ENCODE assay signal across 25 cellular contexts in genomic region chr1:226987179-226987536, GRCh38. TPM values are rescaled to one million over a fixed set of nuclear protein-coding genes. Genes with fewer than 3 reads are reported as not detected.
DNase-seq lines count a peak whose midpoint lies in the region; ATAC-seq, FAIRE-seq and TF ChIP-seq lines count a peak whose summit lies in the region.
"Had no signal": no experiment of that assay in that cellular context is flagged by ENCODE, and none has a peak within 500 bp of the region (broad histone marks: within the 10 kb centered on the region; RNA-seq: fewer than 3 reads in every experiment).

No MANE protein-coding gene starts in this region.

- no peak overlapping the region for H4K5ac ChIP-seq in H1 (ENCODE audit: insufficient read length, low read depth, low read length)

- H3K27me3 ChIP-seq in H1 (replicated peaks in 1 of 4; ENCODE audit: control insufficient read depth in 3 of 4, extremely low read depth in 1 of 4, insufficient read depth in 3 of 4, low read length in 3 of 4) (no peaks in the 10 kb centered on the region), neutrophil (no peaks in the 10 kb centered on the region), transverse colon (no peaks in the 10 kb centered on the region), body of pancreas (no peaks in the 10 kb centered on the region)
- H3K27me3 ChIP-seq: BLaER1, hepatocyte had no signal

- H3K23ac ChIP-seq in H1 (ENCODE audit: insufficient read length), result no peak overlapping the region

- H3K36me3 ChIP-seq in H1 (ENCODE audit: control insufficient read depth in 2 of 4, insufficient read depth in 4 of 4, low read length in 3 of 4) (peaks cover 0 to 12% (median 7%) of the 10 kb centered on the region in 4 experiments; a peak in 6 of 8 replicates), neutrophil (peaks cover 52% of the 10 kb centered on the region), transverse colon (peaks cover 0 to 6% (median 0%) of the 10 kb centered on the region in 4 donors), body of pancreas (replicated peaks in 1 of 2; ENCODE audit: insufficient read depth in 1 of 2, low read depth in 2 of 2) (peaks cover 16 to 22% of the 10 kb centered on the region in 2 donors)

- CTCF ChIA-PET in H1 (lab: Charles Lee; ENCODE audit: partially characterized antibody), result interaction anchor here (0.6 to 1.6 kb wide), 2 partner anchors 75 to 459 kb away, joined by 4 read pairs; no protein-coding TSS in a partner anchor

- no peak overlapping the region for H2AFZ ChIP-seq in H1 (ENCODE audit: low read length)
- H2AFZ ChIP-seq: GM23248, hepatocyte had no signal

- no peaks in the 10 kb centered on the region for H3K79me1 ChIP-seq in H1 (ENCODE audit: low read depth, low read length)

- ATAC-seq in Right ventricle myocardium superior (ENCODE audit: poor library complexity), result no peak
- ATAC-seq in left cardiac atrium, result no peak
- no peak for ATAC-seq in body of pancreas
- no peak for ATAC-seq in sciatic nerve

- TF ChIP-seq EP300 in H1 (IDR thresholded peaks at IDR 0.05; ENCODE audit: borderline replicate concordance in 1 of 2, low read depth in 2 of 2, low read length in 2 of 2), result no peak
- TF ChIP-seq EP300 in transverse colon (IDR thresholded peaks at IDR 0.05; ENCODE audit: low read depth), result no peak

- H3K79me2 ChIP-seq in H1 (ENCODE audit: control insufficient read depth in 1 of 2, insufficient read depth in 2 of 2, low read length in 2 of 2), result no peaks in the 10 kb centered on the region
- H3K79me2 ChIP-seq: hepatocyte had no signal

- no peak overlapping the region for H4K91ac ChIP-seq in H1 (replicated peaks; ENCODE audit: insufficient read length, low read length)

- no peak overlapping the region for H2BK12ac ChIP-seq in H1 (ENCODE audit: low read depth, low read length)

- H4K8ac ChIP-seq in H1 (ENCODE audit: extremely low read depth, insufficient read depth, low read length), result no peak overlapping the region

- no peak for TF ChIP-seq POLR2A in H1 (IDR thresholded peaks at IDR 0.05; ENCODE audit: control extremely low read depth in 1 of 2, low read depth in 2 of 2, low read length in 2 of 2)
- TF ChIP-seq POLR2A in transverse colon (IDR thresholded peaks at IDR 0.05), result no peak
- no peak for TF ChIP-seq POLR2A in body of pancreas (IDR thresholded peaks at IDR 0.05)

- no peak overlapping the region for H3K56ac ChIP-seq in H1 (replicated peaks; ENCODE audit: insufficient read length, low read depth, low read length)

- H3K23me2 ChIP-seq in H1 (ENCODE audit: low read depth, low read length), result no peaks in the 10 kb centered on the region

- no peak overlapping the region for H3K9ac ChIP-seq in H1 (replicated peaks in 1 of 4; ENCODE audit: extremely low read depth in 1 of 4, low read depth in 3 of 4, low read length in 3 of 4)
- H3K9ac ChIP-seq: BLaER1, GM23248 had no signal

- intact Hi-C loops in Right ventricle myocardium superior (cut with DNase I) (no loop called here), left cardiac atrium (cut with DNase I) (loop anchor here in 1 of 2 donors (5.0 kb wide), 1 partner anchor 70 kb away; no protein-coding TSS in a partner anchor), transverse colon (cut with DNase I; ENCODE audit: low total_unique reads) (no loop called here), body of pancreas (cut with DNase I) (no loop called here), sciatic nerve (cut with DNase I) (no loop called here)

- no peak overlapping the region for H3K4me2 ChIP-seq in H1 (ENCODE audit: insufficient read depth in 1 of 2, low read depth in 2 of 2, low read length in 2 of 2)
- H3K4me2 ChIP-seq: BLaER1 had no signal

- peaks cover 2% of the 10 kb centered on the region in 2 experiments for H4K20me1 ChIP-seq in H1 (replicated peaks in 1 of 2; ENCODE audit: control insufficient read depth in 1 of 2, insufficient read depth in 2 of 2, low read length in 2 of 2)
- H4K20me1 ChIP-seq: BLaER1 had no signal

- no peak overlapping the region for H2BK20ac ChIP-seq in H1 (ENCODE audit: low read length)

- H3K4me3 ChIP-seq in H1 (ENCODE audit: extremely low read depth in 1 of 4, insufficient read depth in 2 of 4, low read depth in 3 of 4, low read length in 4 of 4), result no peak overlapping the region
- no peak overlapping the region for H3K4me3 ChIP-seq in neutrophil (ENCODE audit: low read depth in 1 of 2, low read length in 1 of 2)
- no peak overlapping the region for H3K4me3 ChIP-seq in transverse colon
- no peak overlapping the region for H3K4me3 ChIP-seq in body of pancreas
- H3K4me3 ChIP-seq: BLaER1, GM23248, hepatocyte, lung had no signal

- TF ChIP-seq CTCF in H1 (IDR thresholded peaks at IDR 0.05; ENCODE audit: control extremely low read depth in 1 of 3, insufficient read depth in 1 of 3, low read depth in 1 of 3, low read length in 3 of 3) (no peak), neutrophil (IDR thresholded peaks at IDR 0.05) (no peak), transverse colon (IDR thresholded peaks at IDR 0.05) (no peak), body of pancreas (IDR thresholded peaks at IDR 0.05) (no peak)

- no peak overlapping the region for H3K4ac ChIP-seq in H1 (replicated peaks; ENCODE audit: insufficient read length, low read depth, low read length)

- no peaks in the 10 kb centered on the region for H3K9me3 ChIP-seq in H1 (ENCODE audit: insufficient read depth in 2 of 2, low read depth in 1 of 2, low read length in 1 of 2)
- no peaks in the 10 kb centered on the region for H3K9me3 ChIP-seq in neutrophil
- H3K9me3 ChIP-seq in transverse colon, result no peaks in the 10 kb centered on the region
- no peaks in the 10 kb centered on the region for H3K9me3 ChIP-seq in body of pancreas
- H3K9me3 ChIP-seq: BLaER1 had no signal

- in situ Hi-C loops in transverse colon (cut with MboI; ENCODE audit: low pct_ligation_motif_present in 1 of 4, low pct_unique_long_range_greater_than_20kb in 1 of 4, low sequenced_read_pairs in 3 of 4), result no loop called here

- FAIRE-seq in H1 (lab: Jason Lieb, UNC), result no peak
- FAIRE-seq: endothelial cell of umbilical vein, GM12892, GM19239, urothelium cell line had no signal

- no peak overlapping the region for H2BK120ac ChIP-seq in H1 (replicated peaks; ENCODE audit: low read depth, low read length)

- 84% methylated on average over 8 of the region's 8 CpGs; no CpG with 5 or more reads in 1 of the 2 experiments for WGBS in H1 (ENCODE audit: extremely low coverage in 1 of 2, insufficient coverage in 1 of 2, insufficient read length in 1 of 2, insufficient replicate concordance in 2 of 2, low coverage in 1 of 2, low lambda C conversion rate in 2 of 2, missing lambda C conversion rate in 1 of 2), 2 experiments
- 67 to 80% methylated on average over 1 to 8 of the region's 8 CpGs for WGBS in transverse colon (ENCODE audit: low coverage in 1 of 2), 2 donors
- 78 to 90% methylated on average over 8 of the region's 8 CpGs for WGBS in body of pancreas, 2 donors

- POLR2A ChIA-PET in H1 (lab: Charles Lee; ENCODE audit: partially characterized antibody), result no interaction called here

- H3K27ac ChIP-seq in H1 (ENCODE audit: low read depth, low read length) (no peak overlapping the region), neutrophil (peak overlapping the region; percentile 3), transverse colon (peak overlapping the region; percentile 82 to 87 (median 86)), body of pancreas (no peak overlapping the region)
- H3K27ac ChIP-seq: GM23248 had no signal

- TF ChIP-seq RAD21 in H1 (IDR thresholded peaks at IDR 0.05 in 1 of 2, conservative IDR thresholded peaks at IDR 0.05 in 1 of 2; ENCODE audit: low read depth in 2 of 2, low read length in 2 of 2), result no peak

- no peak overlapping the region for H3K14ac ChIP-seq in H1 (ENCODE audit: insufficient read length)

- H3K4me1 ChIP-seq in H1 (replicated peaks in 1 of 4; ENCODE audit: control insufficient read depth in 3 of 4, insufficient read depth in 4 of 4, low read length in 3 of 4) (peaks cover 0 to 10% (median 3%) of the 10 kb centered on the region in 4 experiments; a peak in 3 of 7 replicates), neutrophil (ENCODE audit: control insufficient read depth in 1 of 2, insufficient read depth in 1 of 2, low read depth in 1 of 2, low read length in 1 of 2) (peaks cover 20% of the 10 kb centered on the region in 2 experiments), transverse colon (peaks cover 28 to 53% (median 39%) of the 10 kb centered on the region in 4 donors), body of pancreas (peaks cover 41% of the 10 kb centered on the region)

- H2AK5ac ChIP-seq in H1 (ENCODE audit: low read depth, low read length), result no peak overlapping the region

- no peak overlapping the region for H3K18ac ChIP-seq in H1 (ENCODE audit: extremely low read depth, low read length)

- peak; percentile 45 for DNase-seq in Right ventricle myocardium superior
- no peak for DNase-seq in left cardiac atrium
- DNase-seq in H1 (ENCODE audit: low read depth in 1 of 2, low spot score in 2 of 2), result no peak
- no peak for DNase-seq in transverse colon
- DNase-seq in body of pancreas, result no peak
- no peak for DNase-seq in sciatic nerve (ENCODE audit: low spot score)
- no peak for DNase-seq in NOMO-1 (lab: John Stamatoyannopoulos, UW; ENCODE audit: unreplicated experiment in 2 of 2)
- DNase-seq: activated CD4-positive, alpha-beta memory T cell treated with anti-CD3 and anti-CD28 coated beads for 36 hours; activated CD4-positive, CD25-positive, alpha-beta regulatory T cell; activated T-cell treated with anti-CD3 and anti-CD28 coated beads for 4 hours; DND-41; GM23248; MM.1S; NCI-H1436 treated with DMSO at 0.1 percent for 48 hours; NCI-H526 treated with DMSO at 0.1 percent for 48 hours; stimulated activated CD4-positive, alpha-beta T cell treated with anti-CD3 and anti-CD28 coated beads, Interleukin-4, amount 100 ng/mL, for 24 hours; T1000 had no signal

- H2BK15ac ChIP-seq in H1 (ENCODE audit: low read length), result no peak overlapping the region

- peak overlapping the region; percentile 44; the same call in 1 of the 2 replicates for H2BK5ac ChIP-seq in H1 (ENCODE audit: low read depth, low read length)

TF ChIP-seq in H1, 55 proteins besides CTCF, POLR2A, EP300 and RAD21:
- no peak for TF ChIP-seq POLR2AphosphoS5 (IDR thresholded peaks at IDR 0.05; ENCODE audit: low read depth, low read length)
TF ChIP-seq in H1: peak in this region for 0.

RNA-seq across cellular contexts. Expression of gene COQ8A, which starts 47.1 kb away (rescaled TPM):
- total RNA-seq in Right ventricle myocardium superior, result 393 TPM
- total RNA-seq in left cardiac atrium, result 100 to 1,000 TPM; 107 to 179 TPM
- total RNA-seq in H1 (2021; fragmentation: NEBNext Ultra II Directional; extraction: Animal tissue kit (Norgen Biotek cat#: 25700)), result 38.9 and 39.0 TPM in 2 replicates
- polyA plus RNA-seq in H1 (2011; rRNA removed), result 28.5 and 40.2 TPM in 2 replicates
- 38.6 TPM for polyA plus RNA-seq in H1 (2011; cell fraction: cytosol; rRNA removed)
- polyA plus RNA-seq in H1 (2011; cell fraction: nucleus; rRNA removed), result 61.2 TPM
- 27.1 to 32.5 TPM (median 31.3 TPM) in 4 replicates for polyA plus RNA-seq in H1 (2012, experiment 1 of 2)
- polyA plus RNA-seq in H1 (2012, experiment 2 of 2), result 35.2 TPM
- 17.0 TPM for polyA plus RNA-seq in H1 (2013, experiment 1 of 2)
- 17.1 TPM for polyA plus RNA-seq in H1 (2013, experiment 2 of 2)
- polyA minus RNA-seq in H1 (2011; rRNA and poly(A)+ RNA removed), result 19.0 and 25.9 TPM in 2 replicates
- 16.7 TPM for polyA minus RNA-seq in H1 (2011; cell fraction: cytosol; rRNA and poly(A)+ RNA removed)
- 16.0 TPM for polyA minus RNA-seq in H1 (2011; cell fraction: nucleus; rRNA and poly(A)+ RNA removed)
- total RNA-seq in transverse colon, result 10 to 100 TPM; 46.0 to 80.5 (median 67.7) TPM
- total RNA-seq in body of pancreas, result 100 to 1,000 TPM; 116 to 134 TPM
- total RNA-seq in sciatic nerve, result 32.4 TPM

Comparison
In these comparisons a context has a peak if more than half of its experiments do, and no peak if none do; other contexts are left out.
1. H3K27ac ChIP-seq: peak in neutrophil (single experiment) and transverse colon (4 of 4); none in H1 (single experiment) and body of pancreas (0 of 4).